Comparison of ENCODE assay signal across 20 cellular contexts in genomic region chr9:37259906-37260305, GRCh38.
"Had no signal": no experiment of that assay in that cellular context is flagged by ENCODE, and none has a peak within 500 bp of the region (broad histone marks: within the 10 kb centered on the region; RNA-seq: fewer than 3 reads in every experiment).

No MANE protein-coding gene starts in this region.

- H3K36me3 ChIP-seq: colonic mucosa, esophagus muscularis mucosa, gastrocnemius medialis, neutrophil, ovary, prostate gland, spleen, upper lobe of left lung, WERI-Rb-1 had no signal

- H3K4me1 ChIP-seq: colonic mucosa, esophagus muscularis mucosa, gastrocnemius medialis, prostate gland, upper lobe of left lung had no signal

- H3K27ac ChIP-seq: colonic mucosa, esophagus muscularis mucosa, gastrocnemius medialis, neutrophil, ovary, prostate gland, upper lobe of left lung, WERI-Rb-1 had no signal

- H3K27me3 ChIP-seq: colonic mucosa, esophagus muscularis mucosa, gastrocnemius medialis, neutrophil, ovary, spleen, upper lobe of left lung had no signal

- H3K27me3 Mint-ChIP-seq: activated naive CD8-positive, alpha-beta T cell treated with anti-CD3 and anti-CD28 coated beads for 36 hours; activated T-cell treated with anti-CD3 and anti-CD28 coated beads, Interleukin-2, amount 50 U/mL, for 24 hours had no signal

- DNase-seq: activated CD8-positive, alpha-beta memory T cell treated with anti-CD3 and anti-CD28 coated beads, Interleukin-2, amount 50 U/mL, for 4 hours; activated naive CD4-positive, alpha-beta T cell treated with Interleukin-2 at 50 U/mL for 16 hours; activated naive CD8-positive, alpha-beta T cell treated with anti-CD3 and anti-CD28 coated beads for 36 hours; activated T-cell treated with anti-CD3 and anti-CD28 coated beads, Interleukin-2, amount 50 U/mL, for 24 hours; colonic mucosa; gastrocnemius medialis; hippocampal formation; left ventricle myocardium superior; midbrain; ovary; spleen; stimulated activated CD4-positive, alpha-beta T cell treated with anti-CD3 and anti-CD28 coated beads, Interleukin-4, amount 100 ng/mL, for 1 hour; stimulated activated naive CD8-positive, alpha-beta T cell treated with anti-CD3 and anti-CD28 coated beads, Interleukin-15, Interleukin-2, amounts not matched to agents 100 U/mL and 50 U/mL, for 24 hours; upper lobe of left lung; WERI-Rb-1 had no signal

- H3K9me3 ChIP-seq: colonic mucosa, esophagus muscularis mucosa, gastrocnemius medialis, neutrophil, ovary, prostate gland, spleen, upper lobe of left lung had no signal

- H3K4me3 ChIP-seq: colonic mucosa, esophagus muscularis mucosa, gastrocnemius medialis, ovary, prostate gland, spleen, upper lobe of left lung had no signal

- H3K9me3 Mint-ChIP-seq: activated T-helper 2 cell treated with anti-CD3 and anti-CD28 coated beads, Interferon-gamma antibody, Interleukin-2, Interleukin-4, amounts not matched to agents 10 μg/mL and 5 μg/mL and 100 μg/mL, durations not matched to agents 14 hours and 24 hours and 36 hours; nephron had no signal

- H3K4me1 Mint-ChIP-seq: nephron had no signal

- ATAC-seq: gastrocnemius medialis; left ventricle myocardium superior; stimulated activated naive CD8-positive, alpha-beta T cell treated with anti-CD3 and anti-CD28 coated beads, Interleukin-15, Interleukin-2, amounts not matched to agents 100 U/mL and 50 U/mL, for 24 hours had no signal

- H3K27ac Mint-ChIP-seq: activated naive CD8-positive, alpha-beta T cell treated with anti-CD3 and anti-CD28 coated beads for 36 hours; activated T-cell treated with anti-CD3 and anti-CD28 coated beads, Interleukin-2, amount 50 U/mL, for 24 hours; activated T-helper 2 cell treated with anti-CD3 and anti-CD28 coated beads, Interferon-gamma antibody, Interleukin-2, Interleukin-4, amounts not matched to agents 10 μg/mL and 5 μg/mL and 100 μg/mL, durations not matched to agents 14 hours and 24 hours and 36 hours; nephron had no signal

- H3K4me3 Mint-ChIP-seq: activated naive CD8-positive, alpha-beta T cell treated with anti-CD3 and anti-CD28 coated beads for 36 hours; activated T-cell treated with anti-CD3 and anti-CD28 coated beads, Interleukin-2, amount 50 U/mL, for 24 hours; nephron had no signal
